11 cellular contexts compared by ENCODE assay signal in genomic region chr19:56091751-56092546, GRCh38. TPM values are rescaled to one million over a fixed set of nuclear protein-coding genes. Genes with fewer than 3 reads are reported as not detected.
DNase-seq lines count a peak whose midpoint lies in the region; ATAC-seq and TF ChIP-seq lines count a peak whose summit lies in the region.
"Had no signal": no experiment of that assay in that cellular context is flagged by ENCODE, and none has a peak within 500 bp of the region (broad histone marks: within the 10 kb centered on the region; RNA-seq: fewer than 3 reads in every experiment).

No MANE protein-coding gene starts in this region.

- peaks cover 29% of the 10 kb centered on the region for H3K79me2 ChIP-seq in smooth muscle cell (ENCODE audit: low read depth)

- no peaks in the 10 kb centered on the region for H3K36me3 ChIP-seq in smooth muscle cell (ENCODE audit: low read depth)
- H3K36me3 ChIP-seq: cardiac muscle cell had no signal

- H3K27me3 ChIP-seq in smooth muscle cell (ENCODE audit: low read depth): no peaks in the 10 kb centered on the region
- H3K27me3 ChIP-seq: BE2C, cardiac muscle cell had no signal

- peaks cover 83% of the 10 kb centered on the region for H4K20me1 ChIP-seq in smooth muscle cell (ENCODE audit: low read depth)

- no peaks in the 10 kb centered on the region for H3K9me3 ChIP-seq in smooth muscle cell (replicated peaks; ENCODE audit: low read depth)
- H3K9me3 ChIP-seq: BE2C had no signal

- no peak for TF ChIP-seq CTCF in smooth muscle cell (IDR thresholded peaks at IDR 0.05; ENCODE audit: borderline replicate concordance, insufficient read depth, poor library complexity, severe bottlenecking)

- H3K4me2 ChIP-seq in smooth muscle cell: no peak overlapping the region

- DNase-seq in 8988T (peak; percentile 10), HT-29 (ENCODE audit: low spot score) (peak; percentile 63), RPMI7951 (ENCODE audit: low read depth) (peak; percentile 89), epithelial cell of prostate (ENCODE audit: low read depth, low spot score) (no peak), smooth muscle cell (lab: John Stamatoyannopoulos, UW; ENCODE audit: unreplicated experiment) (no peak), hepatic stellate cell (ENCODE audit: low spot score) (no peak)
- DNase-seq in activated CD4-positive, CD25-positive, alpha-beta regulatory T cell (lab: John Stamatoyannopoulos, UW): no peak
- DNase-seq: BE2C; stimulated activated CD4-positive, alpha-beta T cell treated with anti-CD3 and anti-CD28 coated beads, Interleukin-4, amount 100 ng/mL, for 1 hour had no signal

- H3K9ac ChIP-seq in smooth muscle cell (ENCODE audit: low read depth): no peak overlapping the region

- H3K4me1 ChIP-seq in smooth muscle cell (ENCODE audit: low read depth): no peaks in the 10 kb centered on the region
- H3K4me1 ChIP-seq: BE2C had no signal

- H2AFZ ChIP-seq in smooth muscle cell (ENCODE audit: low read depth): no peak overlapping the region

- WGBS in smooth muscle cell (ENCODE audit: low lambda C conversion rate): 92% methylated on average over 38 of the region's 38 CpGs

- H3K27ac ChIP-seq in epithelial cell of prostate (peak overlapping the region; percentile 44), smooth muscle cell (ENCODE audit: low read depth) (no peak overlapping the region)
- H3K27ac ChIP-seq: cardiac muscle cell had no signal

- H3F3A ChIP-seq in smooth muscle cell (ENCODE audit: low read depth): no peaks in the 10 kb centered on the region

- H3K4me3 ChIP-seq in smooth muscle cell: no peak overlapping the region
- H3K4me3 ChIP-seq: cardiac muscle cell had no signal

- ATAC-seq in HG03095 (IDR thresholded peaks at IDR 0.05; ENCODE audit: unreplicated experiment): no peak

RNA-seq across cellular contexts. Expression of gene ZNF787, which starts 29.1 kb away (rescaled TPM):
- 186 and 208 TPM in 2 replicates for total RNA-seq in HT-29 (2014; rRNA removed; shearing (Covaris generic))
- total RNA-seq in RPMI7951 (2014; rRNA removed; shearing (Covaris generic)): 4.4 and 10.7 TPM in 2 replicates
- 7.4 and 10.0 TPM in 2 replicates for total RNA-seq in smooth muscle cell
- 20.3 and 22.8 TPM in 2 replicates for polyA plus RNA-seq in smooth muscle cell

RNA-seq across cellular contexts. Expression of gene ZNF444, which starts 49.1 kb away (rescaled TPM):
- 73.7 and 112 TPM in 2 replicates for total RNA-seq in HT-29 (2014; rRNA removed; shearing (Covaris generic))
- 5.0 and 8.8 TPM in 2 replicates for total RNA-seq in RPMI7951 (2014; rRNA removed; shearing (Covaris generic))
- 10.8 and 20.0 TPM in 2 replicates for total RNA-seq in smooth muscle cell
- 40.6 and 55.5 TPM in 2 replicates for polyA plus RNA-seq in smooth muscle cell

Comparison
In these comparisons a context has a peak if more than half of its experiments do, and no peak if none do; other contexts are left out.
1. DNase-seq: peak in 8988T (single experiment), HT-29 (single experiment) and RPMI7951 (single experiment); none in epithelial cell of prostate (single experiment), smooth muscle cell (single experiment), hepatic stellate cell (single experiment) and activated CD4-positive, CD25-positive, alpha-beta regulatory T cell (0 of 4).
2. RNA of gene ZNF787, which starts 29.1 kb away (total RNA-seq): 186 to 208 TPM in HT-29; 7.4 to 10.0 TPM in smooth muscle cell and 4.4 to 10.7 TPM in RPMI7951; every median in the first group is over 10 times any median in the second.